8 cellular contexts compared by ENCODE assay signal in the genomic region with DNA sequence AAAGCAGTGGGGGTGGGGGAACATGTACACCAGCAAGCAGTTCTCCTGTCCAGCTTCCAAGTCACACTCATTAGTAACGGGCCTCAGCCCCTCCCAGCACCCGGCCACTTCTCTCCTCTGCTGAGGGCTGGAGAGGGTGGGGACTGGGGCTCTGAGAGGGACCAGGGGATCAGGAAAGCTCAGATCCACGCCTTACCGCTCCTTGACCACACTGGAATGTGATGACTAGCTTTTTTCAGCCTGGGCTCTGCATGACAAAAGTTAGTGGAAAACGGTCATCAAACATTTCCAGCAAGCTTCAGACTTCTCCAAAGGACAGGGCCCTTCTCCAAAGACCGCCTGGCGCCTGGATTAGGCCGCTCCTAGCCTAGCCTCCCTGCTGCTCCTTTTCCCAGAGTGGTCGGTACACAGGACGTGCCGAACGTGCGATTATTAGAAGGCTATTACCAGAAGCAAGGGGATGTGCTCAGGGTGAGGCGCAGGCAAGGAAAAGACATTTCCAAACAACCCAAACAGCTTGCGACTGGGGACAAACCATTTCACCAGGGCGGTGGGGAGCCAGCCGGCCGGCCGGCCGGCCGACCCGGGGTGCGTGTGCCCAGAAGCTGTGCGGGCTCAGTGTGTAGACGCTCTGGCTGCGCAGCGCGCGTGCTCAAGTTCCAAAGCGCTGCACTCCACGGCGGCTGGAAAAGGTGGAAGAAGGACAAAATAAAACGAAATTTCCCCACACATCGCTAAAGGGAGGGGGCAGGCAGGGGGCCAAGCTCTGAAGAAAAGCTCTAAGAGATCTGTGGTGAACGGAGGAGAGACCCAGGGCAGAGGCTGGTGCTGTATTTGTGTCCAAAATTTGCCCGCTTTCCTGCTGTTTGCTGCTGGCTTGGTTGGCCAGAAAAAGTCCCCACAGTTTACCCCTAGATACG. TPM values are rescaled to one million over a fixed set of nuclear protein-coding genes. Genes with fewer than 3 reads are reported as not detected.
DNase-seq lines count a peak whose midpoint lies in the region; ATAC-seq and TF ChIP-seq lines count a peak whose summit lies in the region.

No MANE protein-coding gene starts in this region.

- H4K20me1 ChIP-seq in OCI-LY3 (ENCODE audit: insufficient read depth, low read length) = no peaks in the 10 kb centered on the region

- H3K27me3 ChIP-seq in BJ (ENCODE audit: control insufficient read depth, insufficient read depth, low read length) (no peaks in the 10 kb centered on the region), OCI-LY3 (ENCODE audit: low read depth, low read length) (no peaks in the 10 kb centered on the region), ectodermal cell (ENCODE audit: control insufficient read depth, insufficient read depth, low read length, poor library complexity, severe bottlenecking) (peaks cover 3% of the 10 kb centered on the region), lower lobe of right lung (ENCODE audit: low read depth) (no peaks in the 10 kb centered on the region), testis (no peaks in the 10 kb centered on the region)

- WGBS in ectodermal cell, 2 experiments = 3 to 5% methylated on average over 36 of the region's 37 CpGs
- 3% methylated on average over 34 to 37 of the region's 37 CpGs for WGBS in testis, 2 donors

- no peak overlapping the region for H3K27ac ChIP-seq in OCI-LY3 (ENCODE audit: low read length)
- H3K27ac ChIP-seq in ectodermal cell (ENCODE audit: insufficient read depth, low read depth, low read length, poor library complexity, severe bottlenecking) = peak overlapping the region; percentile 75
- H3K27ac ChIP-seq in lower lobe of right lung = peak overlapping the region; percentile 90
- H3K27ac ChIP-seq in testis = peak overlapping the region; percentile 89 to 90

- H3K79me2 ChIP-seq in OCI-LY3 (ENCODE audit: low read length) = no peaks in the 10 kb centered on the region

- CTCF ChIA-PET in BJ (lab: Yijun Ruan, JAX) = interaction anchor here (0.6 to 1.1 kb wide), 3 partner anchors 9 to 343 kb away, joined by 3 read pairs; no protein-coding TSS in a partner anchor

- H3K9me3 ChIP-seq in OCI-LY3 (ENCODE audit: insufficient read depth, low read length) = no peaks in the 10 kb centered on the region
- H3K9me3 ChIP-seq in ectodermal cell (ENCODE audit: control insufficient read depth, low read length) = no peaks in the 10 kb centered on the region
- no peaks in the 10 kb centered on the region for H3K9me3 ChIP-seq in lower lobe of right lung
- no peaks in the 10 kb centered on the region for H3K9me3 ChIP-seq in testis

- intact Hi-C loops in lower lobe of right lung (cut with DNase I) (no loop called here), testis (cut with DNase I; ENCODE audit: low total_unique reads) (no loop called here)

- H3K4me1 ChIP-seq in OCI-LY3 (ENCODE audit: low read length) = peaks cover 16% of the 10 kb centered on the region
- H3K4me1 ChIP-seq in ectodermal cell (ENCODE audit: control insufficient read depth, insufficient read depth, low read length) = peaks cover 10% of the 10 kb centered on the region
- H3K4me1 ChIP-seq in lower lobe of right lung = peaks cover 24% of the 10 kb centered on the region
- peaks cover 37% of the 10 kb centered on the region for H3K4me1 ChIP-seq in testis

- H2AFZ ChIP-seq in OCI-LY3 (ENCODE audit: low read depth, low read length) = peak overlapping the region; percentile 98

- POLR2A ChIA-PET in BJ (lab: Charles Lee) = interaction anchor here (0.5 to 1.3 kb wide), 4 partner anchors 9 to 736 kb away, joined by 3 to 11 read pairs (median 3); a partner anchor contains a TSS

- TF ChIP-seq POLR2A in testis (IDR thresholded peaks at IDR 0.05) = no peak

- H3K4me3 ChIP-seq in BJ (ENCODE audit: low read depth, low read length) (peak overlapping the region; percentile 26), OCI-LY3 (ENCODE audit: low read length) (peak overlapping the region; percentile 78), ectodermal cell (ENCODE audit: insufficient read depth, low read depth, low read length) (peak overlapping the region; percentile 41), lower lobe of right lung (peak overlapping the region; percentile 49), testis (peak overlapping the region; percentile 34 to 49)

- H3K4me2 ChIP-seq in OCI-LY3 (ENCODE audit: low read length) = peak overlapping the region; percentile 85

- H3K36me3 ChIP-seq in BJ (ENCODE audit: control insufficient read depth, insufficient read depth, low read length) = no peaks in the 10 kb centered on the region
- no peaks in the 10 kb centered on the region for H3K36me3 ChIP-seq in OCI-LY3 (replicated peaks; ENCODE audit: low read depth, low read length)
- H3K36me3 ChIP-seq in ectodermal cell (ENCODE audit: control insufficient read depth, insufficient read depth, low read length) = no peaks in the 10 kb centered on the region
- no peaks in the 10 kb centered on the region for H3K36me3 ChIP-seq in lower lobe of right lung
- no peaks in the 10 kb centered on the region for H3K36me3 ChIP-seq in testis (ENCODE audit: low read depth, missing control alignments)

- DNase-seq in BJ (ENCODE audit: low read depth) (peak; percentile 47), H4 (ENCODE audit: low spot score) (peak; percentile 85), lower lobe of right lung (peak; percentile 86), testis (peak; percentile 89)

- TF ChIP-seq CTCF in BJ (IDR thresholded peaks at IDR 0.05; ENCODE audit: insufficient read depth, low read depth, low read length) (no peak), OCI-LY3 (IDR thresholded peaks at IDR 0.05; ENCODE audit: low read depth, low read length) (no peak), lower lobe of right lung (IDR thresholded peaks at IDR 0.05) (no peak), testis (IDR thresholded peaks at IDR 0.05) (no peak)

- peak overlapping the region; percentile 59 for H3K9ac ChIP-seq in OCI-LY3 (ENCODE audit: low read length)

- peak; percentile 97 for ATAC-seq in lower lobe of right lung
- ATAC-seq in GM21619 (IDR thresholded peaks at IDR 0.05; ENCODE audit: unreplicated experiment) = no peak
- no peak for ATAC-seq in GM21825 (IDR thresholded peaks at IDR 0.05; ENCODE audit: unreplicated experiment)

RNA-seq across cellular contexts. Expression of a gene that starts 51.0 kb away (rescaled TPM):
- 268 and 397 TPM in 2 replicates for polyA plus RNA-seq in BJ (2011; rRNA removed)
- polyA minus RNA-seq in BJ (2011; rRNA and poly(A)+ RNA removed) = 335 and 469 TPM in 2 replicates
- total RNA-seq in H4 (2014; rRNA removed; shearing (Covaris generic)) = 185 and 215 TPM in 2 replicates
- polyA plus RNA-seq in ectodermal cell (2013, experiment 1 of 4) = 147 TPM
- 142 TPM for polyA plus RNA-seq in ectodermal cell (2013, experiment 2 of 4)
- polyA plus RNA-seq in ectodermal cell (2013, experiment 3 of 4) = 131 TPM
- polyA plus RNA-seq in ectodermal cell (2013, experiment 4 of 4) = 135 TPM
- 158 TPM for total RNA-seq in lower lobe of right lung
- total RNA-seq in testis = 100 to 1,000 TPM in 1 of 2 donors, 10 to 100 TPM in 1; 85.0 to 108 TPM
- polyA plus RNA-seq in testis (ENCODE audit: insufficient read depth, low read depth, low replicate concordance) = 204 TPM

Comparison
In these comparisons a context has a peak if more than half of its experiments do, and no peak if none do; other contexts are left out.
1. H3K4me3 ChIP-seq: peak in every context shown above with its lines; median percentile 78 in OCI-LY3; 49 in lower lobe of right lung; 42 in testis; 41 in ectodermal cell; 26 in BJ.
2. ATAC-seq: peak in lower lobe of right lung (2 of 2); none in GM21619 (single experiment) and GM21825 (single experiment).
3. Peak in every context shown above with its lines, with median percentiles within 50 percentile points of each other: DNase-seq.